ENCODE assay signal across 14 cellular contexts in the genomic region with DNA sequence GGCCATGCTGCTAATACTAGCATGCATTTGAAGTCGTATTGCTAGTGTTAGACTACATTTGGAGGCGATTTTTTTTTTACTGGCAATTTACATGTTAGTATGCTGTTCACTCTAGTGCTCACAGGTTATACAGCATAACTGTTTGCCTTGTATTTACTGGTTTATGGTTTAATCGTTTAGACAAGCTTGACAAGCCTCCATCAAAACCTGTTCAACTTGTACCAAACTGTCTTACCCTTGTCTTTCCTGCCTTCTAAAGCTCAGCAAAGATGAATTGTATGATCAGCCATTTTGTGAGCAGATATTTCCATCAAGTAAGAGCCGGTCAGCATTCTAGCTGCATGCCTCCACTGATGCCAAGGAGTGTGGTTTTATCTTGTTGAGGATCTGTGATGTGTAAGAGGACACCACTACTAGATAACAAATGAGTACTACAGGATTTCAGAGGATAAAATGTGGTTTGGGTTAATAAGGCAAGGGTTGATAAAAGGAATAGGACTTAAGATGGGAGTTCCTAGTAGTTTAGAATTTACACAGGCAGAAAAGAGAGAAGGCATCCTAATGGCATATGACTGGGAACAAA.
DNase-seq lines count a peak whose midpoint lies in the region; ATAC-seq, FAIRE-seq and TF ChIP-seq lines count a peak whose summit lies in the region.
"Had no signal": no experiment of that assay in that cellular context is flagged by ENCODE, and none has a peak within 500 bp of the region (broad histone marks: within the 10 kb centered on the region; RNA-seq: fewer than 3 reads in every experiment).

No MANE protein-coding gene starts in this region.

- intact Hi-C loops in esophagus squamous epithelium (cut with DNase I) (loop anchor here (5.0 to 10.0 kb wide), 2 partner anchors 84 to 182 kb away; a partner anchor contains a TSS), gastrocnemius medialis (cut with DNase I; ENCODE audit: low total_unique reads) (loop anchor here (5.0 to 10.0 kb wide), 2 partner anchors 129 to 382 kb away; a partner anchor contains a TSS)

- H3K4me3 ChIP-seq in RWPE2 (ENCODE audit: severe bottlenecking) = no peak overlapping the region
- no peak overlapping the region for H3K4me3 ChIP-seq in esophagus squamous epithelium
- no peak overlapping the region for H3K4me3 ChIP-seq in gastrocnemius medialis

- 40 to 53% methylated on average over 4 of the region's 4 CpGs for WGBS in esophagus squamous epithelium, 2 donors

- TF ChIP-seq CTCF in RWPE2 (IDR thresholded peaks at IDR 0.05; ENCODE audit: poor library complexity, severe bottlenecking) (no peak), esophagus squamous epithelium (IDR thresholded peaks at IDR 0.05) (no peak), gastrocnemius medialis (IDR thresholded peaks at IDR 0.05 in 4 of 5, conservative IDR thresholded peaks at IDR 0.05 in 1 of 5) (no peak)

- DNase-seq in GM12891 (ENCODE audit: insufficient read length, low spot score) = no peak
- no peak for DNase-seq in RWPE2 (ENCODE audit: low spot score)
- DNase-seq in esophagus squamous epithelium (lab: John Stamatoyannopoulos, UW) = no peak
- DNase-seq in gastrocnemius medialis = no peak
- DNase-seq in HuH-7.5 (ENCODE audit: low spot score) = no peak
- DNase-seq in dermis blood vessel endothelial cell = no peak
- DNase-seq in effector memory CD8-positive, alpha-beta T cell = no peak
- DNase-seq in NCI-H2171 treated with DMSO at 0.1 percent for 48 hours (lab: John Stamatoyannopoulos, UW) = no peak
- DNase-seq: DND-41; NCI-H524; stimulated activated CD4-positive, alpha-beta T cell treated with anti-CD3 and anti-CD28 coated beads, Interleukin-2, amount 100 ng/mL, for 48 hours; T-helper 9 cell had no signal

- peaks cover 38 to 39% of the 10 kb centered on the region in 2 donors for H3K4me1 Mint-ChIP-seq in effector memory CD8-positive, alpha-beta T cell (ENCODE audit: low read depth in 2 of 2)

- H3K9me3 ChIP-seq in RWPE2 (ENCODE audit: severe bottlenecking) (no peaks in the 10 kb centered on the region), esophagus squamous epithelium (no peaks in the 10 kb centered on the region), gastrocnemius medialis (no peaks in the 10 kb centered on the region)

- TF ChIP-seq POLR2A in GM12891 (IDR thresholded peaks at IDR 0.05; ENCODE audit: low read depth, low read length) (no peak), esophagus squamous epithelium (IDR thresholded peaks at IDR 0.05) (no peak), gastrocnemius medialis (IDR thresholded peaks at IDR 0.05) (no peak)

- H3K27me3 ChIP-seq in RWPE2 (ENCODE audit: insufficient read depth, poor library complexity, severe bottlenecking) (no peaks in the 10 kb centered on the region), esophagus squamous epithelium (no peaks in the 10 kb centered on the region), gastrocnemius medialis (no peaks in the 10 kb centered on the region)

- H3K4me3 Mint-ChIP-seq in effector memory CD8-positive, alpha-beta T cell = no peak overlapping the region
- H3K4me3 Mint-ChIP-seq: activated naive CD4-positive, alpha-beta T cell treated with anti-CD3 and anti-CD28 coated beads, Interleukin-2, amount 50 U/mL, for 24 hours had no signal

- no peak overlapping the region for H3K27ac Mint-ChIP-seq in effector memory CD8-positive, alpha-beta T cell
- H3K27ac Mint-ChIP-seq: activated naive CD4-positive, alpha-beta T cell treated with anti-CD3 and anti-CD28 coated beads, Interleukin-2, amount 50 U/mL, for 24 hours had no signal

- in situ Hi-C loops in gastrocnemius medialis (cut with MboI; ENCODE audit: low sequenced_read_pairs in 4 of 4) = loop anchor here in 1 of 4 donors (10.0 kb wide), 1 partner anchor 82 kb away; a partner anchor contains a TSS

- H3K27ac ChIP-seq in RWPE2 (ENCODE audit: poor library complexity, severe bottlenecking) = peak overlapping the region; percentile 96
- peak overlapping the region; percentile 63 to 91 (median 80) for H3K27ac ChIP-seq in esophagus squamous epithelium
- H3K27ac ChIP-seq in gastrocnemius medialis = peak overlapping the region; percentile 67 to 79 (median 72)
- H3K27ac ChIP-seq: KMS-11 had no signal

- FAIRE-seq in GM12891 (lab: Jason Lieb, UNC) = peak; percentile 72

- no peaks in the 10 kb centered on the region for H3K9me3 Mint-ChIP-seq in effector memory CD8-positive, alpha-beta T cell
- H3K9me3 Mint-ChIP-seq: activated naive CD4-positive, alpha-beta T cell treated with anti-CD3 and anti-CD28 coated beads, Interleukin-2, amount 50 U/mL, for 24 hours had no signal

- H3K27me3 Mint-ChIP-seq in effector memory CD8-positive, alpha-beta T cell = no peaks in the 10 kb centered on the region
- H3K27me3 Mint-ChIP-seq: activated naive CD4-positive, alpha-beta T cell treated with anti-CD3 and anti-CD28 coated beads, Interleukin-2, amount 50 U/mL, for 24 hours had no signal

- peaks cover 28% of the 10 kb centered on the region for H3K36me3 Mint-ChIP-seq in effector memory CD8-positive, alpha-beta T cell (ENCODE audit: insufficient read depth)

- H3K36me3 ChIP-seq in RWPE2 (ENCODE audit: low read depth) (peaks cover 76% of the 10 kb centered on the region), esophagus squamous epithelium (peaks cover 0 to 35% (median 5%) of the 10 kb centered on the region in 3 donors), gastrocnemius medialis (peaks cover 0 to 23% of the 10 kb centered on the region in 2 donors)

- H3K4me1 ChIP-seq in RWPE2 (ENCODE audit: insufficient read depth, poor library complexity, severe bottlenecking) (peaks cover 48% of the 10 kb centered on the region), esophagus squamous epithelium (peaks cover 30 to 73% (median 51%) of the 10 kb centered on the region in 3 donors), gastrocnemius medialis (peaks cover 55 to 68% of the 10 kb centered on the region in 2 donors)

- ATAC-seq in RWPE2 (ENCODE audit: low read depth) (no peak), gastrocnemius medialis (no peak)
- ATAC-seq in effector memory CD8-positive, alpha-beta T cell (replicated peaks) = no peak

TF ChIP-seq in GM12891, 5 proteins besides CTCF, POLR2A, EP300 and RAD21:
- no peak for TF ChIP-seq PAX5 (IDR thresholded peaks at IDR 0.05; ENCODE audit: insufficient read depth, low read length, severe bottlenecking)
- TF ChIP-seq POU2F2 (IDR thresholded peaks at IDR 0.05; ENCODE audit: low read depth, low read length) = no peak
- TF ChIP-seq SPI1 (IDR thresholded peaks at IDR 0.05; ENCODE audit: low read depth, low read length) = no peak
- TF ChIP-seq POLR2AphosphoS5 (IDR thresholded peaks at IDR 0.05; ENCODE audit: low read depth, low read length) = no peak
